In the genomic region with DNA sequence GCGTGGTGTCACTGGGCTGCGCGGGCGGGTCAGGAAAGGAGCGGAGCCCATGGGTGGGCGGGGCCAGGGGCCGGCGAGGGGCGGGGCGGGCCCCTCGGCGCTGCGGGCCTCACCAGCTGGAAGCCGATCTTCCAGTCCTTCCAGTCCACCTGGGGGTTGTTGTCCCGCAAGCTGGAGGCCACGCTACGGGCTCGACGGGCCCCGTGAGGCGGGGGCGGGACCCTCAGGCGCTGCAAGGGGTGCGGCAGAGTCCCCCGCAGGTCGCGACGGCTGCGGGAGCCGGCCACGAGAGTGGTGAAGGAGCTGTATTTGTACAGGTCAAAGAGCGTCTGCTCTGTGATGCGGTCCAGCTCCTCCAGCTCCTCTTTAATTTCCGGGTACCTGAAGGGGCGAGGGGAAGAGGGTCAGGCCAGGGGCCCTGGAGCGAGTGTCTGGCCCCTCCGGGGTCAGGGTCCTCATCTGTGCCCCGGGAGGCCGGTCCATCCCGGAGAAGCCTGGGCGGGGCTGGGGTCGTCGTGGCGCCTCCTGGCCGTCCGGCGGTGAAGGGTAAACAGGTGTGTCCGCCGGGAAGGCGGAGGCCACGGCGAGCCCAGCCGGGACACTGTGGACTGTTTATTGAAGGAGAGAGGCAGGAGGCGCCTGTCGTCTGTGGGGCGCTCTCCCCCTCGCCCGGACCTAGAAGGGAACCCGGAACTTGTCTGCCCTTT, we compare ENCODE assay signal across 7 cellular contexts. TPM values are rescaled to one million over a fixed set of nuclear protein-coding genes. Genes with fewer than 3 reads are reported as not detected.
DNase-seq lines count a peak whose midpoint lies in the region; ATAC-seq, FAIRE-seq and TF ChIP-seq lines count a peak whose summit lies in the region.

No MANE protein-coding gene starts in this region.

- H3K4me2 ChIP-seq in GM23338, result peak overlapping the region; percentile 93
- peak overlapping the region; percentile 88 for H3K4me2 ChIP-seq in astrocyte (ENCODE audit: low read length)

- H3K27me3 ChIP-seq in GM23338 (ENCODE audit: insufficient read depth), result no peaks in the 10 kb centered on the region
- no peaks in the 10 kb centered on the region for H3K27me3 ChIP-seq in astrocyte (ENCODE audit: insufficient read depth, low read length)
- H3K27me3 ChIP-seq in iPS-18a (ENCODE audit: control insufficient read depth, insufficient read depth, low read length), result no peaks in the 10 kb centered on the region

- H3K27ac ChIP-seq in GM23338 (ENCODE audit: low read depth) (peak overlapping the region; percentile 39; the same call in 1 of the 2 replicates), astrocyte (ENCODE audit: low read depth, low read length) (no peak overlapping the region), iPS-18a (ENCODE audit: low read length) (no peak overlapping the region)

- 0 out of 2 replicates have a peak overlapping the region, but pooled peaks have one; percentile 38 for H2AFZ ChIP-seq in GM23338
- H2AFZ ChIP-seq in astrocyte (ENCODE audit: low read depth, low read length), result peak overlapping the region; percentile 93

- peak; percentile 77 for DNase-seq in GM23338 (ENCODE audit: low spot score)
- DNase-seq in T-helper 2 cell treated with Interferon-gamma antibody and Interleukin-4, amounts not matched to agents 5 μg/mL and 100 μg/mL, for 36 hours (ENCODE audit: low spot score), result peak; percentile 45
- DNase-seq in astrocyte (ENCODE audit: low read depth), result no peak
- DNase-seq in stimulated activated CD4-positive, alpha-beta T cell treated with anti-CD3 and anti-CD28 coated beads, Interleukin-12 subunit alpha, Interleukin-12 subunit beta, amount 100 ng/mL, for 4 hours, result peak; percentile 75
- DNase-seq in superior temporal gyrus (ENCODE audit: extremely low spot score), result no peak
- DNase-seq in osteocyte (ENCODE audit: extremely low spot score, unreplicated experiment), result no peak

- H3F3A ChIP-seq in GM23338 (replicated peaks; ENCODE audit: low read depth), result 0 out of 2 replicates have a peak, but pooled peaks cover 10% of the 10 kb centered on the region

- H3K36me3 Mint-ChIP-seq in GM23338 (ENCODE audit: low read depth) (peaks cover 58% of the 10 kb centered on the region), astrocyte (ENCODE audit: low read depth, unreplicated experiment) (peaks cover 2% of the 10 kb centered on the region), osteocyte (ENCODE audit: unreplicated experiment) (no peaks in the 10 kb centered on the region)
- no peaks in the 10 kb centered on the region for H3K36me3 Mint-ChIP-seq in T-helper 2 cell treated with Interferon-gamma antibody and Interleukin-4, amounts not matched to agents 5 μg/mL and 100 μg/mL, for 36 hours (ENCODE audit: low read depth)

- H3K9me3 ChIP-seq in astrocyte (ENCODE audit: insufficient read depth, low read depth, low read length) (no peaks in the 10 kb centered on the region), iPS-18a (ENCODE audit: control insufficient read depth, low read depth, low read length) (no peaks in the 10 kb centered on the region)

- ATAC-seq in GM23338, result peak; percentile 85

- H3K79me2 ChIP-seq in GM23338 (replicated peaks; ENCODE audit: insufficient read depth), result peaks cover 51% of the 10 kb centered on the region
- H3K79me2 ChIP-seq in astrocyte (ENCODE audit: insufficient read depth, low read length), result no peaks in the 10 kb centered on the region

- H3K4me3 Mint-ChIP-seq in GM23338 (peak overlapping the region; percentile 58), astrocyte (ENCODE audit: unreplicated experiment) (no peak overlapping the region), osteocyte (ENCODE audit: unreplicated experiment) (no peak overlapping the region)
- H3K4me3 Mint-ChIP-seq in T-helper 2 cell treated with Interferon-gamma antibody and Interleukin-4, amounts not matched to agents 5 μg/mL and 100 μg/mL, for 36 hours, result peak overlapping the region; percentile 62

- H3K36me3 ChIP-seq in GM23338 (ENCODE audit: insufficient read depth), result no peaks in the 10 kb centered on the region
- no peaks in the 10 kb centered on the region for H3K36me3 ChIP-seq in astrocyte (ENCODE audit: insufficient read depth, low read length)
- peaks cover 24% of the 10 kb centered on the region for H3K36me3 ChIP-seq in iPS-18a (ENCODE audit: control insufficient read depth, low read depth, low read length)

- H3K9me2 ChIP-seq in GM23338 (ENCODE audit: insufficient read depth), result no peaks in the 10 kb centered on the region

- H3K4me3 ChIP-seq in GM23338, result peak overlapping the region; percentile 82
- H3K4me3 ChIP-seq in astrocyte (ENCODE audit: insufficient read depth, low read depth, low read length), result peak overlapping the region; percentile 42
- peak overlapping the region; percentile 62 for H3K4me3 ChIP-seq in iPS-18a (ENCODE audit: low read length)

- H3K9ac ChIP-seq in astrocyte (ENCODE audit: low read length) (peak overlapping the region; percentile 39), iPS-18a (ENCODE audit: low read length) (no peak overlapping the region)

- TF ChIP-seq CTCF in GM23338 (conservative IDR thresholded peaks at IDR 0.05; ENCODE audit: low read depth in 2 of 2), result 0 out of 4 replicates have a peak, but pooled peaks of 1 of the 2 experiments have one; percentile 14
- no peak for TF ChIP-seq CTCF in astrocyte (IDR thresholded peaks at IDR 0.05; ENCODE audit: insufficient read depth, low read depth, low read length)
- no peak for TF ChIP-seq CTCF in osteocyte (IDR thresholded peaks at IDR 0.05)

- FAIRE-seq in astrocyte (lab: Jason Lieb, UNC), result no peak

- H3K4me1 ChIP-seq in GM23338 (ENCODE audit: insufficient read depth) (peaks cover 8% of the 10 kb centered on the region), astrocyte (ENCODE audit: insufficient read depth, low read length) (peaks cover 9% of the 10 kb centered on the region), iPS-18a (ENCODE audit: control insufficient read depth, low read depth, low read length) (no peaks in the 10 kb centered on the region)

- no peaks in the 10 kb centered on the region for H3K9me3 Mint-ChIP-seq in GM23338
- H3K9me3 Mint-ChIP-seq in T-helper 2 cell treated with Interferon-gamma antibody and Interleukin-4, amounts not matched to agents 5 μg/mL and 100 μg/mL, for 36 hours, result no peaks in the 10 kb centered on the region
- H3K9me3 Mint-ChIP-seq in astrocyte (ENCODE audit: unreplicated experiment), result no peaks in the 10 kb centered on the region
- H3K9me3 Mint-ChIP-seq in osteocyte (ENCODE audit: unreplicated experiment), result no peaks in the 10 kb centered on the region

- H3K27me3 Mint-ChIP-seq in GM23338 (ENCODE audit: insufficient read depth, low read depth, poor library complexity), result peaks cover 5% of the 10 kb centered on the region
- H3K27me3 Mint-ChIP-seq in T-helper 2 cell treated with Interferon-gamma antibody and Interleukin-4, amounts not matched to agents 5 μg/mL and 100 μg/mL, for 36 hours (ENCODE audit: low read depth), result peaks cover 3% of the 10 kb centered on the region
- H3K27me3 Mint-ChIP-seq in astrocyte (ENCODE audit: low read depth, unreplicated experiment), result peaks cover 5% of the 10 kb centered on the region
- no peaks in the 10 kb centered on the region for H3K27me3 Mint-ChIP-seq in osteocyte (ENCODE audit: unreplicated experiment)

- H3K27ac Mint-ChIP-seq in GM23338 (no peak overlapping the region), astrocyte (ENCODE audit: unreplicated experiment) (no peak overlapping the region), osteocyte (ENCODE audit: unreplicated experiment) (no peak overlapping the region)
- peak overlapping the region; percentile 73 for H3K27ac Mint-ChIP-seq in T-helper 2 cell treated with Interferon-gamma antibody and Interleukin-4, amounts not matched to agents 5 μg/mL and 100 μg/mL, for 36 hours

- H3K4me1 Mint-ChIP-seq in GM23338 (peaks cover 20% of the 10 kb centered on the region), astrocyte (ENCODE audit: low read depth, unreplicated experiment) (no peaks in the 10 kb centered on the region), osteocyte (ENCODE audit: unreplicated experiment) (peaks cover 35% of the 10 kb centered on the region)
- H3K4me1 Mint-ChIP-seq in T-helper 2 cell treated with Interferon-gamma antibody and Interleukin-4, amounts not matched to agents 5 μg/mL and 100 μg/mL, for 36 hours (ENCODE audit: low read depth), result peaks cover 27% of the 10 kb centered on the region

- H4K20me1 ChIP-seq in GM23338 (replicated peaks; ENCODE audit: insufficient read depth), result peaks cover 24% of the 10 kb centered on the region
- no peaks in the 10 kb centered on the region for H4K20me1 ChIP-seq in astrocyte (ENCODE audit: insufficient read depth, low read length)

TF ChIP-seq in GM23338, 12 proteins besides CTCF, POLR2A, EP300 and RAD21 (continues in another document):
- no peak for TF ChIP-seq NANOG (IDR thresholded peaks at IDR 0.05; ENCODE audit: borderline replicate concordance)

RNA-seq across cellular contexts. Expression of a gene that starts 11.9 kb away (rescaled TPM):
- total RNA-seq in GM23338 (2014; rRNA removed; shearing (Covaris generic)), result 125 and 134 TPM in 2 replicates
- polyA plus RNA-seq in GM23338 (2016; fragmentation: Nextera tagmentation; extraction: Ambion mirVana), result 34.0 and 37.1 TPM in 2 replicates
- total RNA-seq in astrocyte (0.94 and 1.3 TPM in 2 replicates), osteocyte (2.5 and 3.2 TPM in 2 replicates)

RNA-seq across cellular contexts. Expression of a gene that starts 20.5 kb away (rescaled TPM):
- 6.8 and 7.1 TPM in 2 replicates for total RNA-seq in GM23338 (2014; rRNA removed; shearing (Covaris generic))
- 6.1 and 10.5 TPM in 2 replicates for polyA plus RNA-seq in GM23338 (2016; fragmentation: Nextera tagmentation; extraction: Ambion mirVana)
- 2.8 and 2.9 TPM in 2 replicates for total RNA-seq in astrocyte
- total RNA-seq in osteocyte, result 16.4 and 17.0 TPM in 2 replicates

RNA-seq across cellular contexts. Expression of a gene that starts 21.6 kb away (rescaled TPM):
- total RNA-seq in GM23338 (2014; rRNA removed; shearing (Covaris generic)), result 36.7 and 43.4 TPM in 2 replicates
- 24.3 and 28.5 TPM in 2 replicates for polyA plus RNA-seq in GM23338 (2016; fragmentation: Nextera tagmentation; extraction: Ambion mirVana)
- 118 and 128 TPM in 2 replicates for total RNA-seq in astrocyte
- 170 and 188 TPM in 2 replicates for total RNA-seq in osteocyte

RNA-seq across cellular contexts. Expression of a gene that starts 53.0 kb away (rescaled TPM):
- total RNA-seq in GM23338 (2014; rRNA removed; shearing (Covaris generic)), result 21.3 and 174 TPM in 2 replicates
- 15.7 and 18.0 TPM in 2 replicates for polyA plus RNA-seq in GM23338 (2016; fragmentation: Nextera tagmentation; extraction: Ambion mirVana)
- total RNA-seq in astrocyte, result 0.72 and 2.5 TPM in 2 replicates
- total RNA-seq in osteocyte, result 0.21 and 0.55 TPM in 2 replicates

Comparison
In these comparisons a context has a peak if more than half of its experiments do, and no peak if none do; other contexts are left out.
1. DNase-seq: peak in GM23338 (single experiment), T-helper 2 cell treated with Interferon-gamma antibody and Interleukin-4, amounts not matched to agents 5 μg/mL and 100 μg/mL, for 36 hours (single experiment) and stimulated activated CD4-positive, alpha-beta T cell treated with anti-CD3 and anti-CD28 coated beads, Interleukin-12 subunit alpha, Interleukin-12 subunit beta, amount 100 ng/mL, for 4 hours (single experiment); none in astrocyte (single experiment), superior temporal gyrus (single experiment) and osteocyte (single experiment).
2. H3K4me3 Mint-ChIP-seq: peak in GM23338 (single experiment) and T-helper 2 cell treated with Interferon-gamma antibody and Interleukin-4, amounts not matched to agents 5 μg/mL and 100 μg/mL, for 36 hours (single experiment); none in astrocyte (single experiment) and osteocyte (single experiment).
3. RNA of a gene that starts 11.9 kb away (total RNA-seq): 125 to 134 TPM in GM23338; 2.5 to 3.2 TPM in osteocyte and 0.94 to 1.3 TPM in astrocyte; every median in the first group is over 10 times any median in the second.
4. Peak in every context shown above with its lines, with median percentiles within 50 percentile points of each other: H3K4me3 ChIP-seq.